1 cellular context compared by ENCODE assay signal in genomic region chr1:42941640-42942330, GRCh38.
TF ChIP-seq lines count a peak whose summit lies in the region.

No MANE protein-coding gene starts in this region.

TF ChIP-seq in K562, 482 proteins besides CTCF, POLR2A, EP300 and RAD21 (continued from another document and continues in another):
- no peak for TF ChIP-seq CEBPZ (IDR thresholded peaks at IDR 0.05; ENCODE audit: borderline replicate concordance, low read depth, low read length)
- TF ChIP-seq PRDM10 (IDR thresholded peaks at IDR 0.05; ENCODE audit: partially characterized antibody), result peak; percentile 75
- TF ChIP-seq ZNF175 (CRISPR knock-in tag; IDR thresholded peaks at IDR 0.05; ENCODE audit: low read depth), result 0 out of 2 replicates have a peak, but pooled peaks have one; percentile 35
- TF ChIP-seq RREB1 (CRISPR knock-in tag; IDR thresholded peaks at IDR 0.05), result no peak
- TF ChIP-seq CBX8 (IDR thresholded peaks at IDR 0.05; ENCODE audit: borderline replicate concordance, extremely low read depth, low read depth, low read length, poor library complexity, severe bottlenecking), result no peak
- TF ChIP-seq MAZ (CRISPR knock-in tag; conservative IDR thresholded peaks at IDR 0.05 in 1 of 2, IDR thresholded peaks at IDR 0.05 in 1 of 2), result peak in 1 of 2 experiments; percentile 54; a peak in 2 of 4 replicates
- peak; percentile 99 for TF ChIP-seq NFE2 (IDR thresholded peaks at IDR 0.05; ENCODE audit: low read depth)
- no peak for TF ChIP-seq HEY1 (CRISPR knock-in tag; IDR thresholded peaks at IDR 0.05; ENCODE audit: borderline replicate concordance)
- no peak for TF ChIP-seq MITF (IDR thresholded peaks at IDR 0.05)
- TF ChIP-seq CREB1 (IDR thresholded peaks at IDR 0.05), result no peak
- TF ChIP-seq CREB1 (CRISPR knock-in tag; IDR thresholded peaks at IDR 0.05), result 0 out of 2 replicates have a peak, but pooled peaks have one; percentile 30
- TF ChIP-seq POLR2G (IDR thresholded peaks at IDR 0.05; ENCODE audit: low read depth, low read length), result no peak
- no peak for TF ChIP-seq SMC3 (conservative IDR thresholded peaks at IDR 0.05; ENCODE audit: insufficient read depth, low read depth, low read length)
- TF ChIP-seq EP400 (IDR thresholded peaks at IDR 0.05), result no peak
- TF ChIP-seq HDGF (IDR thresholded peaks at IDR 0.05), result peak; percentile 59; the same call in 1 of the 2 replicates
- TF ChIP-seq MAFG (tag; conservative IDR thresholded peaks at IDR 0.05), result peak; percentile 97
- peak; percentile 44 for TF ChIP-seq DACH1 (IDR thresholded peaks at IDR 0.05; ENCODE audit: partially characterized antibody)
- TF ChIP-seq ZNF324 (CRISPR knock-in tag; IDR thresholded peaks at IDR 0.05), result peak; percentile 47; the same call in 1 of the 2 replicates
- TF ChIP-seq HINFP (tag; conservative IDR thresholded peaks at IDR 0.05; ENCODE audit: low read depth), result no peak
- TF ChIP-seq JUND (IDR thresholded peaks at IDR 0.05; ENCODE audit: borderline replicate concordance, low read depth, low read length), result peak; percentile 95
- TF ChIP-seq JUND (tag; IDR thresholded peaks at IDR 0.05; ENCODE audit: borderline replicate concordance, low read depth, low read length), result peak; percentile 96; the same call in 2 of the 3 replicates
- TF ChIP-seq OTX1 (CRISPR knock-in tag; IDR thresholded peaks at IDR 0.05), result 0 out of 2 replicates have a peak, but pooled peaks have one; percentile 36
- peak; percentile 36; the same call in 1 of the 2 replicates for TF ChIP-seq TCF3 (CRISPR knock-in tag; IDR thresholded peaks at IDR 0.05)
- no peak for TF ChIP-seq DNMT1 (IDR thresholded peaks at IDR 0.05)
- TF ChIP-seq ETV5 (CRISPR knock-in tag; IDR thresholded peaks at IDR 0.05; ENCODE audit: low read depth), result 0 out of 2 replicates have a peak, but pooled peaks have one; percentile 24
- peak; percentile 95 for TF ChIP-seq ZNF592 (IDR thresholded peaks at IDR 0.05)
- 0 out of 2 replicates have a peak, but pooled peaks have one; percentile 4 for TF ChIP-seq ZNF41 (CRISPR knock-in tag; conservative IDR thresholded peaks at IDR 0.05)
- 0 out of 2 replicates have a peak, but pooled peaks have one; percentile 45 for TF ChIP-seq ZEB2 (IDR thresholded peaks at IDR 0.05)
- TF ChIP-seq NR4A1 (CRISPR knock-in tag; IDR thresholded peaks at IDR 0.05), result no peak
- TF ChIP-seq NR4A1 (tag; IDR thresholded peaks at IDR 0.05), result peak; percentile 23; the same call in 1 of the 2 replicates
- peak in 1 of 2 experiments; percentile 86; a peak in 2 of 4 replicates for TF ChIP-seq RCOR1 (IDR thresholded peaks at IDR 0.05; ENCODE audit: borderline replicate concordance in 1 of 2, low read depth in 2 of 2, low read length in 2 of 2)
- no peak for TF ChIP-seq TCFL5 (CRISPR knock-in tag; conservative IDR thresholded peaks at IDR 0.05)
- peak in 1 of 2 experiments; percentile 34; a peak in 1 of 3 replicates for TF ChIP-seq CBX3 (IDR thresholded peaks at IDR 0.05; ENCODE audit: borderline replicate concordance in 1 of 2, low read length in 2 of 2)
- no peak for TF ChIP-seq ZNF436 (CRISPR knock-in tag; IDR thresholded peaks at IDR 0.05)
- TF ChIP-seq ZNF316 (IDR thresholded peaks at IDR 0.05), result peak; percentile 98
- no peak; the same call in 1 of the 2 replicates for TF ChIP-seq ZBTB7A (IDR thresholded peaks at IDR 0.05; ENCODE audit: borderline replicate concordance, control insufficient read depth, low read depth, low read length)
